In genomic region chr9:14312721-14313377, GRCh38 we compare ENCODE assay signal across 9 cellular contexts. TPM values are rescaled to one million over a fixed set of nuclear protein-coding genes. Genes with fewer than 3 reads are reported as not detected.
DNase-seq lines count a peak whose midpoint lies in the region; ATAC-seq and TF ChIP-seq lines count a peak whose summit lies in the region.
"Had no signal": no experiment of that assay in that cellular context is flagged by ENCODE, and none has a peak within 500 bp of the region (broad histone marks: within the 10 kb centered on the region; RNA-seq: fewer than 3 reads in every experiment).

No MANE protein-coding gene starts in this region.

- no peaks in the 10 kb centered on the region for H3K9me3 ChIP-seq in T-helper 17 cell (ENCODE audit: control insufficient read depth, low read length, poor library complexity, severe bottlenecking)
- no peaks in the 10 kb centered on the region for H3K9me3 ChIP-seq in gastroesophageal sphincter
- H3K9me3 ChIP-seq in ovary, result no peaks in the 10 kb centered on the region

- no peak for TF ChIP-seq EP300 in gastroesophageal sphincter (IDR thresholded peaks at IDR 0.05)
- no peak for TF ChIP-seq EP300 in ovary (IDR thresholded peaks at IDR 0.05)

- WGBS in gastroesophageal sphincter (ENCODE audit: low coverage in 1 of 2), 2 donors, result 3 to 4% methylated on average over 7 of the region's 56 CpGs
- 1 to 6% (median 1%) methylated on average over 24 to 56 of the region's 56 CpGs for WGBS in ovary, 3 donors

- H3K4me1 ChIP-seq in gastroesophageal sphincter (peaks cover 0 to 62% (median 11%) of the 10 kb centered on the region in 3 donors), ovary (ENCODE audit: insufficient read depth) (peaks cover 3% of the 10 kb centered on the region)

- no peak overlapping the region for H3K27ac Mint-ChIP-seq in T-helper 17 cell

- TF ChIP-seq POLR2A in gastroesophageal sphincter (IDR thresholded peaks at IDR 0.05) (no peak), ovary (IDR thresholded peaks at IDR 0.05) (no peak)

- no peak for ATAC-seq in T-helper 17 cell
- ATAC-seq in gastroesophageal sphincter, result no peak
- ATAC-seq in GM19023 (IDR thresholded peaks at IDR 0.05; ENCODE audit: unreplicated experiment), result no peak
- no peak for ATAC-seq in omental fat pad (ENCODE audit: low FRiP score)
- ATAC-seq in HG02938 (IDR thresholded peaks at IDR 0.05; ENCODE audit: unreplicated experiment), result no peak

- TF ChIP-seq CTCF in gastroesophageal sphincter (IDR thresholded peaks at IDR 0.05) (peak in 1 of 4 experiments; percentile 12), ovary (IDR thresholded peaks at IDR 0.05) (no peak), omental fat pad (IDR thresholded peaks at IDR 0.05) (no peak)

- DNase-seq in NCI-H1105 (lab: John Stamatoyannopoulos, UW) (peak; percentile 74), NCI-H1105 treated with DMSO at 0.1 percent for 48 hours (lab: John Stamatoyannopoulos, UW) (no peak), T-helper 17 cell (no peak), ovary (peak; percentile 45 to 64 (median 49)), omental fat pad (ENCODE audit: low spot score) (no peak)

- no peaks in the 10 kb centered on the region for H3K36me3 ChIP-seq in gastroesophageal sphincter
- H3K36me3 ChIP-seq in ovary, result no peaks in the 10 kb centered on the region
- H3K36me3 ChIP-seq: BLaER1 treated with 17β-estradiol and CSF1 and Interleukin-3, amounts not matched to agents 10 nM and 100 nM had no signal

- intact Hi-C loops in ovary (cut with DNase I), result loop anchor here (5.0 to 10.0 kb wide), 5 partner anchors 108 to 278 kb away; no protein-coding TSS in a partner anchor

- peak overlapping the region; percentile 71 to 100 (median 99) for H3K27ac ChIP-seq in gastroesophageal sphincter
- H3K27ac ChIP-seq in ovary, result peak overlapping the region; percentile 97 to 99
- H3K27ac ChIP-seq: BLaER1 treated with 17β-estradiol and CSF1 and Interleukin-3, amounts not matched to agents 10 nM and 100 nM had no signal

- H3K4me3 ChIP-seq in gastroesophageal sphincter (peak overlapping the region; percentile 95 to 96), ovary (peak overlapping the region; percentile 64)
- H3K4me3 ChIP-seq: BLaER1 treated with 17β-estradiol and CSF1 and Interleukin-3, amounts not matched to agents 10 nM and 100 nM had no signal

- peak overlapping the region; percentile 90 for H3K4me3 Mint-ChIP-seq in T-helper 17 cell

- no peaks in the 10 kb centered on the region for H3K27me3 ChIP-seq in gastroesophageal sphincter
- H3K27me3 ChIP-seq in ovary, result no peaks in the 10 kb centered on the region
- H3K27me3 ChIP-seq: BLaER1 treated with 17β-estradiol and CSF1 and Interleukin-3, amounts not matched to agents 10 nM and 100 nM had no signal

- peaks cover 24% of the 10 kb centered on the region for H3K4me1 Mint-ChIP-seq in T-helper 17 cell

- H3K27me3 Mint-ChIP-seq in T-helper 17 cell, result peaks cover 52% of the 10 kb centered on the region

- peaks cover 12% of the 10 kb centered on the region for H3K36me3 Mint-ChIP-seq in T-helper 17 cell (ENCODE audit: low read depth)

RNA-seq across cellular contexts. Expression of gene NFIB, which starts 1.1 kb away (rescaled TPM):
- total RNA-seq in T-helper 17 cell, result under 1 TPM; 0.12 to 0.76 TPM
- 10 to 100 TPM; 61.0 to 68.3 (median 65.4) TPM for total RNA-seq in gastroesophageal sphincter
- 100 to 1,000 TPM in 1 of 7 donors, 10 to 100 TPM in 6; 40.3 to 111 (median 67.6) TPM for total RNA-seq in ovary
- 10 to 100 TPM in 1 of 2 donors, 1 to 10 TPM in 1; 8.7 to 32.9 TPM for polyA plus RNA-seq in ovary
- 100 to 1,000 TPM in 3 of 4 donors, 10 to 100 TPM in 1; 55.1 to 265 (median 106) TPM for total RNA-seq in omental fat pad

Comparison
In these comparisons a context has a peak if more than half of its experiments do, and no peak if none do; other contexts are left out.
1. DNase-seq: peak in NCI-H1105 (single experiment) and ovary (5 of 5); none in NCI-H1105 treated with DMSO at 0.1 percent for 48 hours (single experiment), T-helper 17 cell (0 of 3) and omental fat pad (single experiment).
2. RNA of gene NFIB, which starts 1.1 kb away (total RNA-seq): 55.1 to 265 TPM in omental fat pad, 40.3 to 111 TPM in ovary and 61.0 to 68.3 TPM in gastroesophageal sphincter; 0.12 to 0.76 TPM in T-helper 17 cell; every median in the first group is over 10 times any median in the second.